ENCODE assay signal across 1 cellular context in the genomic region with DNA sequence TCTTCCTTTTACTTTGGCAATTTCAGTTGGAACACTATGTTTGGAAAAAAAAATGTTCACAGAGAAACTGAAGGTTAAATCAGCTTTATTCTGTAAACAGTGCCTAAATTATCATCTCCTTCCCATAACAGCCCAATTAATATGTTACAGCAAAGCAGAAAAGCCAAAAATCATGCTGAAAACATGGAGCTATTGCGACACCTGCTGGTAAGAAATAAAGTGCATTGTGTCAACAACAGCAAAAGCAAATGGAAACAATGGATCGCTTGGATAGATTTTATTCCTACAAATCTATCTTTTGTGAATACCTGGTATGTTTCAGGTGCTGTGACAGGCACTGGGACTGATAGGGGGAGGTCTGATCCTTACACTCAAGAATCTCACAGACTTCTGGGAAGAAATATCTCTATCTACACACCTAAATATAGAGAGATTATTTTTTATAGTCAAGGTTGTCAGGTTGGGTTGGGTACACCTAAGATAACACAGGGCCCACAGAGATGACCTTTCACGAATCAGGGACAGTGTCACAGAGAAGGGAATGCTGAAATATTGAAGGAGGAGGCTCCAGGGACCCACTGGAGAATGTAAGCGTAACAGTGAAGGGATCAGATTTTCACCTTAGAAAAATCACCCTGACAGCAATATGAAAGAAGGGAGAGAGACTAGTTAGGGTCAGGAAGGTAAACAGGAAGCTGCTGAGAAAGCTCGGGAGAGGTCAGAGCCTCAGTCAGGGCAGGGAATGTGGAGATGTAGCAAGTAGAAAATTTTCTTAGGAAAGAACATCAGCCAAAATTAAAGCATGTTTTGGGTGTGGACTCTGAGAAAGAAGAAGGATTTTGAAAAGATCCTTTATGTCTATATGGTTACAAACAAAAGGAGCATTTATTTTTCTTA.
TF ChIP-seq lines count a peak whose summit lies in the region.

No MANE protein-coding gene starts in this region.

TF ChIP-seq in K562, 482 proteins besides CTCF, POLR2A, EP300 and RAD21 (continued from another document):
- no peak for TF ChIP-seq ZNF609 (CRISPR knock-in tag; IDR thresholded peaks at IDR 0.05; ENCODE audit: borderline replicate concordance)
- TF ChIP-seq KLF16 (IDR thresholded peaks at IDR 0.05), result no peak
